8 cellular contexts compared by ENCODE assay signal in genomic region chr7:145036592-145037386, GRCh38.
DNase-seq lines count a peak whose midpoint lies in the region; ATAC-seq and TF ChIP-seq lines count a peak whose summit lies in the region.

No MANE protein-coding gene starts in this region.

- peaks cover 4% of the 10 kb centered on the region for H3K27me3 Mint-ChIP-seq in brain

- peak; percentile 81 for TF ChIP-seq CTCF in Panc1 (IDR thresholded peaks at IDR 0.05)
- peak; percentile 86 to 94 for TF ChIP-seq CTCF in brain (conservative IDR thresholded peaks at IDR 0.05)

- H3K27ac ChIP-seq in Panc1 (ENCODE audit: low read length) = no peak overlapping the region

- BruUV-seq in Panc1 (replicated peaks; lab: Mats Ljungman, UMichigan) = no TSS peak

- peaks cover 0 to 8% (median 3%) of the 10 kb centered on the region in 5 experiments for H3K9me3 Mint-ChIP-seq in brain

- in situ Hi-C loops in Panc1 (cut with HindIII; ENCODE audit: low pct_unique_long_range_greater_than_20kb, low sequenced_read_pairs) = no loop called here

- peak; percentile 95 for ATAC-seq in GM21447 (IDR thresholded peaks at IDR 0.05; ENCODE audit: unreplicated experiment)
- no peak for ATAC-seq in Panc1

- H3K36me3 Mint-ChIP-seq in brain = no peaks in the 10 kb centered on the region

- H3K4me1 Mint-ChIP-seq in brain = peaks cover 6% of the 10 kb centered on the region

- H3K4me3 ChIP-seq in Panc1 (ENCODE audit: low read depth in 2 of 2, low read length in 2 of 2) = no peak overlapping the region

- H3K27me3 ChIP-seq in Panc1 (ENCODE audit: control insufficient read depth, insufficient read depth, low read length) = no peaks in the 10 kb centered on the region

- no peaks in the 10 kb centered on the region for H3K36me3 ChIP-seq in Panc1 (ENCODE audit: control insufficient read depth, insufficient read depth, low read length)

- POLR2A ChIA-PET in Panc1 (lab: Charles Lee) = no interaction called here

- CTCF ChIA-PET in Panc1 (lab: Charles Lee) = no interaction called here

- DNase-seq in NCI-H2227 (lab: John Stamatoyannopoulos, UW; ENCODE audit: unreplicated experiment) (peak; percentile 54), NCI-H2227 treated with DMSO at 0.1 percent for 48 hours (lab: John Stamatoyannopoulos, UW) (no peak), HT-29 (ENCODE audit: low spot score) (peak; percentile 71), Panc1 (ENCODE audit: low read depth, low spot score) (peak; percentile 46), kidney glomerular epithelial cell (lab: John Stamatoyannopoulos, UW) (peak; percentile 9)
- DNase-seq in stimulated activated CD8-positive, alpha-beta memory T cell treated with anti-CD3 and anti-CD28 coated beads, Interleukin-12 subunit alpha, Interleukin-12 subunit beta, amount 100 ng/mL, for 1 hour (ENCODE audit: low read depth) = peak; percentile 4

- no peaks in the 10 kb centered on the region for H3K9me3 ChIP-seq in Panc1 (ENCODE audit: control insufficient read depth, insufficient read depth, low read depth, low read length)

- H3K4me3 Mint-ChIP-seq in brain = peak overlapping the region in 3 of 5 experiments; percentile 53 to 68 (median 59)

- H3K4me1 ChIP-seq in Panc1 (ENCODE audit: control insufficient read depth, insufficient read depth, low read length) = no peaks in the 10 kb centered on the region

- intact Hi-C loops in Panc1 (cut with micrococcal nuclease; ENCODE audit: unreplicated experiment) = loop anchor here (10.0 kb wide), 2 partner anchors 182 to 1058 kb away; no protein-coding TSS in a partner anchor

- H3K27ac Mint-ChIP-seq in brain = no peak overlapping the region
